In the genomic region with DNA sequence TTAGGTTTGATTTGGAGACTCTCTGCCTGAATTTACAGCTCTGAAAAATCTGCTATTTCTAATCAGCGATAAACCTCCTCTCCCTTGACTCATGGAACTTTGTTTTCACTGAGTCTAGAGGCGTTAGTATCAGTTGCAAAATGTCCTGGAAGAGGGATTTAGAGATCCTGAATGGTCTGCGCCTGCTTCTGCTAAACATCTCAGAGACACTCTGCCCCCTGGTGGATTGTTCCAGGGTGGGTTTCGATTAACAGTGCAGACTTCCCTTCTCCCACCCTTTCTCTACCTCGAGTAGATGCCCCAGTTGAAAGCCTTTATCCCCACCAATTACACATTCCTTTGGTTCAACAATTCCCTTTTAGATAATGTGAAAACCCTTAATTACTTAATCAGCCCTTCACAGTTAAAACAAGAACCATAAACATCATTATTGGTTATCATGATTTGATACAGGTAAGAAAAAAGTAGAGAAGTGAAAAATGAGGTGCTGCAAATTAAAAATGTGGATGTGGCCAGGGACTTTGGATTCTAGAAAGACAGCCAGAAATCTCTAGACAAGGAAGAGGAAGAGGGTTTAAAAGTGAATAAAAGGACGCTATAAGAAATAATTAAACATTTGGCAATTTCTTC, we compare ENCODE assay signal across 8 cellular contexts. TPM values are rescaled to one million over a fixed set of nuclear protein-coding genes. Genes with fewer than 3 reads are reported as not detected.
DNase-seq lines count a peak whose midpoint lies in the region; ATAC-seq, FAIRE-seq and TF ChIP-seq lines count a peak whose summit lies in the region.

No MANE protein-coding gene starts in this region.

- peaks cover 13% of the 10 kb centered on the region for H3K27me3 Mint-ChIP-seq in activated naive CD4-positive, alpha-beta T cell treated with anti-CD3 and anti-CD28 coated beads, Interleukin-2, amount 10 ng/mL, durations not matched to agents 7 days and 5 days

- peak; percentile 76 for TF ChIP-seq CTCF in BJ (IDR thresholded peaks at IDR 0.05; ENCODE audit: insufficient read depth, low read depth, low read length)

- no peaks in the 10 kb centered on the region for H3K9me3 ChIP-seq in small intestine (ENCODE audit: control insufficient read depth, low read depth)

- H3K36me3 ChIP-seq in BJ (ENCODE audit: control insufficient read depth, insufficient read depth, low read length) = no peaks in the 10 kb centered on the region
- no peaks in the 10 kb centered on the region for H3K36me3 ChIP-seq in small intestine (ENCODE audit: control insufficient read depth in 2 of 2, insufficient read depth in 2 of 2, low read length in 2 of 2)

- H3K27ac ChIP-seq in small intestine (ENCODE audit: low read depth in 1 of 2, low read length in 1 of 2) = no peak overlapping the region

- no peak for FAIRE-seq in small intestine (lab: Jason Lieb, UNC)

- WGBS in small intestine, 3 donors = 19 to 23% (median 22%) methylated on average over 6 of the region's 6 CpGs

- H3K27me3 ChIP-seq in BJ (ENCODE audit: control insufficient read depth, insufficient read depth, low read length) = 0 out of 2 replicates have a peak, but pooled peaks cover 1% of the 10 kb centered on the region
- H3K27me3 ChIP-seq in small intestine (ENCODE audit: control insufficient read depth in 2 of 2, insufficient read depth in 2 of 2, low read length in 2 of 2) = peaks cover 6 to 10% of the 10 kb centered on the region in 2 donors

- H3K27ac Mint-ChIP-seq in activated naive CD4-positive, alpha-beta T cell treated with anti-CD3 and anti-CD28 coated beads, Interleukin-2, amount 10 ng/mL, durations not matched to agents 7 days and 5 days = no peak overlapping the region

- H3K4me3 ChIP-seq in BJ (ENCODE audit: low read depth, low read length) = no peak overlapping the region
- H3K4me3 ChIP-seq in small intestine (ENCODE audit: low read depth in 1 of 2, low read length in 2 of 2) = no peak overlapping the region

- POLR2A ChIA-PET in BJ (lab: Charles Lee) = no interaction called here

- peaks cover 0 to 2% of the 10 kb centered on the region in 2 donors for H3K4me1 ChIP-seq in small intestine (ENCODE audit: control insufficient read depth in 2 of 2, insufficient read depth in 1 of 2, low read depth in 1 of 2, low read length in 1 of 2)

- intact Hi-C loops in left ventricle myocardium superior (cut with micrococcal nuclease) = loop anchor here (5.0 kb wide), 1 partner anchor 1526 kb away; no protein-coding TSS in a partner anchor

- peak; percentile 36 for DNase-seq in BJ (ENCODE audit: low read depth)
- peak; percentile 4 for DNase-seq in NCI-H2227 treated with DMSO at 0.1 percent for 48 hours (lab: John Stamatoyannopoulos, UW)
- peak; percentile 53 for DNase-seq in activated naive CD4-positive, alpha-beta T cell treated with anti-CD3 and anti-CD28 coated beads, Interleukin-2, amount 10 ng/mL, durations not matched to agents 7 days and 5 days
- peak; percentile 68 for DNase-seq in left ventricle myocardium superior
- DNase-seq in small intestine = peak; percentile 55
- no peak for DNase-seq in activated gamma-delta T cell (lab: John Stamatoyannopoulos, UW)

- CTCF ChIA-PET in BJ (lab: Yijun Ruan, JAX) = interaction anchor here (0.6 to 2.1 kb wide), 11 partner anchors 9 to 1565 kb away, joined by 3 to 12 read pairs (median 3); no protein-coding TSS in a partner anchor
- CTCF ChIA-PET in activated naive CD4-positive, alpha-beta T cell treated with anti-CD3 and anti-CD28 coated beads, Interleukin-2, amount 10 ng/mL, durations not matched to agents 7 days and 5 days (lab: Charles Lee) = interaction anchor here (0.8 to 1.7 kb wide), 4 partner anchors 9 to 1565 kb away, joined by 3 to 7 read pairs (median 6); no protein-coding TSS in a partner anchor

- H3K9me3 Mint-ChIP-seq in activated naive CD4-positive, alpha-beta T cell treated with anti-CD3 and anti-CD28 coated beads, Interleukin-2, amount 10 ng/mL, durations not matched to agents 7 days and 5 days = no peaks in the 10 kb centered on the region

- ATAC-seq in GM18498 (IDR thresholded peaks at IDR 0.05; ENCODE audit: unreplicated experiment) (peak; percentile 86), HG02970 (IDR thresholded peaks at IDR 0.05; ENCODE audit: low FRiP score, unreplicated experiment) (peak; percentile 53), left ventricle myocardium superior (peak; percentile 89)

- no peak overlapping the region for H3K4me3 Mint-ChIP-seq in activated naive CD4-positive, alpha-beta T cell treated with anti-CD3 and anti-CD28 coated beads, Interleukin-2, amount 10 ng/mL, durations not matched to agents 7 days and 5 days

- no peaks in the 10 kb centered on the region for H3K36me3 Mint-ChIP-seq in activated naive CD4-positive, alpha-beta T cell treated with anti-CD3 and anti-CD28 coated beads, Interleukin-2, amount 10 ng/mL, durations not matched to agents 7 days and 5 days

- peaks cover 8% of the 10 kb centered on the region for H3K4me1 Mint-ChIP-seq in activated naive CD4-positive, alpha-beta T cell treated with anti-CD3 and anti-CD28 coated beads, Interleukin-2, amount 10 ng/mL, durations not matched to agents 7 days and 5 days

RNA-seq across cellular contexts. Expression of a gene that starts 5.5 kb away (rescaled TPM):
- polyA plus RNA-seq in BJ (2011; rRNA removed) (1.4 and 3.1 TPM in 2 replicates), small intestine (under 1 TPM in 1 of 3 donors, not detected in 2; 0.15 TPM)
- 2.2 and 2.7 TPM in 2 replicates for polyA minus RNA-seq in BJ (2011; rRNA and poly(A)+ RNA removed)
- not detected for total RNA-seq in left ventricle myocardium superior
